Comparison of ENCODE assay signal across 8 cellular contexts in genomic region chr20:362271-363254, GRCh38. TPM values are rescaled to one million over a fixed set of nuclear protein-coding genes. Genes with fewer than 3 reads are reported as not detected.
DNase-seq lines count a peak whose midpoint lies in the region; ATAC-seq, FAIRE-seq and TF ChIP-seq lines count a peak whose summit lies in the region.

No MANE protein-coding gene starts in this region.

- FAIRE-seq in keratinocyte (lab: Jason Lieb, UNC), result peak; percentile 95

- peak; percentile 95 for DNase-seq in DMS153 (lab: John Stamatoyannopoulos, UW)
- DNase-seq in HuH-7 (ENCODE audit: low spot score), result peak; percentile 79
- peak; percentile 53 to 89 (median 86) for DNase-seq in Peyer's patch
- DNase-seq in astrocyte of the cerebellum (ENCODE audit: low read depth), result no peak
- peak; percentile 87 for DNase-seq in keratinocyte (ENCODE audit: low read depth, low spot score)
- DNase-seq in NCI-H2227 treated with DMSO at 0.1 percent for 48 hours (lab: John Stamatoyannopoulos, UW), result no peak

- peak overlapping the region; percentile 74 for H3K4me2 ChIP-seq in keratinocyte (ENCODE audit: control insufficient read depth, extremely low read depth, insufficient read depth, low read depth, low read length)

- dilution Hi-C loops in keratinocyte (cut with MboI; ENCODE audit: extremely low pct_ligation_motif_present, low sequenced_read_pairs), result no loop called here

- no peaks in the 10 kb centered on the region for H3K36me3 Mint-ChIP-seq in stimulated activated memory B cell treated with anti-CD40 and anti-IgM and Interleukin-4, amounts not matched to agents 10 μg/mL and 1 μg/mL and 100 μg/mL, for 72 hours

- no peaks in the 10 kb centered on the region for H4K20me1 ChIP-seq in keratinocyte (ENCODE audit: control insufficient read depth, extremely low read depth, insufficient read depth, low read length)

- no peaks in the 10 kb centered on the region for H3K9me3 Mint-ChIP-seq in stimulated activated memory B cell treated with anti-CD40 and anti-IgM and Interleukin-4, amounts not matched to agents 10 μg/mL and 1 μg/mL and 100 μg/mL, for 72 hours

- peak overlapping the region; percentile 51 for H3K9ac ChIP-seq in keratinocyte (ENCODE audit: control insufficient read depth, extremely low read depth, insufficient read depth, low read length)

- H3K4me1 Mint-ChIP-seq in stimulated activated memory B cell treated with anti-CD40 and anti-IgM and Interleukin-4, amounts not matched to agents 10 μg/mL and 1 μg/mL and 100 μg/mL, for 72 hours, result peaks cover 35% of the 10 kb centered on the region

- H2AFZ ChIP-seq in keratinocyte (ENCODE audit: control insufficient read depth, low read length), result no peak overlapping the region

- H3K79me2 ChIP-seq in keratinocyte (ENCODE audit: control insufficient read depth, insufficient read depth, low read length), result no peaks in the 10 kb centered on the region

- H3K36me3 ChIP-seq in Peyer's patch (no peaks in the 10 kb centered on the region), keratinocyte (ENCODE audit: control insufficient read depth in 2 of 2, extremely low read depth in 1 of 2, insufficient read depth in 2 of 2, low read length in 2 of 2) (no peaks in the 10 kb centered on the region)

- H3K4me1 ChIP-seq in Peyer's patch (no peaks in the 10 kb centered on the region), keratinocyte (ENCODE audit: control insufficient read depth, extremely low read depth, insufficient read depth, low read length) (peaks cover 68% of the 10 kb centered on the region)

- H3K27ac Mint-ChIP-seq in stimulated activated memory B cell treated with anti-CD40 and anti-IgM and Interleukin-4, amounts not matched to agents 10 μg/mL and 1 μg/mL and 100 μg/mL, for 72 hours, result peak overlapping the region; percentile 2

- in situ Hi-C loops in astrocyte of the cerebellum (cut with HindIII; ENCODE audit: low sequenced_read_pairs), result loop anchor here (5.0 kb wide), 1 partner anchor 115 kb away; no protein-coding TSS in a partner anchor

- no peak overlapping the region for H3K4me3 ChIP-seq in Peyer's patch
- H3K4me3 ChIP-seq in astrocyte of the cerebellum (ENCODE audit: low read depth, low read length), result no peak overlapping the region
- peak overlapping the region in 1 of 3 experiments; percentile 39 for H3K4me3 ChIP-seq in keratinocyte (ENCODE audit: control insufficient read depth in 2 of 3, extremely low read depth in 1 of 3, insufficient read depth in 2 of 3, low read depth in 1 of 3, low read length in 3 of 3)

- H3K9me3 ChIP-seq in Peyer's patch (no peaks in the 10 kb centered on the region), keratinocyte (ENCODE audit: control insufficient read depth, low read depth, low read length) (no peaks in the 10 kb centered on the region)

- no peak overlapping the region for H3K27ac ChIP-seq in Peyer's patch
- H3K27ac ChIP-seq in keratinocyte (ENCODE audit: control insufficient read depth, insufficient read depth, low read length), result peak overlapping the region; percentile 90

- no peak for TF ChIP-seq POLR2A in Peyer's patch (IDR thresholded peaks at IDR 0.05)

- no peak overlapping the region for H3K4me3 Mint-ChIP-seq in stimulated activated memory B cell treated with anti-CD40 and anti-IgM and Interleukin-4, amounts not matched to agents 10 μg/mL and 1 μg/mL and 100 μg/mL, for 72 hours

- peak in 5 of 6 experiments; percentile 4 to 82 (median 81) for TF ChIP-seq CTCF in Peyer's patch (IDR thresholded peaks at IDR 0.05)
- TF ChIP-seq CTCF in astrocyte of the cerebellum (IDR thresholded peaks at IDR 0.05; ENCODE audit: low read depth, low read length, missing control alignments), result peak; percentile 24
- peak; percentile 70 to 87 (median 85) for TF ChIP-seq CTCF in keratinocyte (optimal IDR thresholded peaks at IDR 0.05 in 1 of 3, IDR thresholded peaks at IDR 0.05 in 1 of 3, conservative IDR thresholded peaks at IDR 0.05 in 1 of 3; ENCODE audit: extremely low read depth in 1 of 3, insufficient read depth in 2 of 3, low read length in 3 of 3)

- H3K27me3 ChIP-seq in Peyer's patch, result no peaks in the 10 kb centered on the region
- no peaks in the 10 kb centered on the region for H3K27me3 ChIP-seq in keratinocyte (ENCODE audit: control insufficient read depth, extremely low read depth, insufficient read depth, low read length)

- ATAC-seq in stimulated activated memory B cell treated with anti-CD40 and anti-IgM and Interleukin-4, amounts not matched to agents 10 μg/mL and 1 μg/mL and 100 μg/mL, for 72 hours, result peak; percentile 25
- ATAC-seq in HG02610 (IDR thresholded peaks at IDR 0.05; ENCODE audit: unreplicated experiment), result no peak

- no peaks in the 10 kb centered on the region for H3K9me1 ChIP-seq in keratinocyte (ENCODE audit: control insufficient read depth, extremely low read depth, insufficient read depth, low read length)

- no peaks in the 10 kb centered on the region for H3K27me3 Mint-ChIP-seq in stimulated activated memory B cell treated with anti-CD40 and anti-IgM and Interleukin-4, amounts not matched to agents 10 μg/mL and 1 μg/mL and 100 μg/mL, for 72 hours

RNA-seq across cellular contexts. Expression of gene NRSN2, which starts 15.7 kb away (rescaled TPM):
- 1 to 10 TPM; 2.1 to 5.5 (median 4.6) TPM for total RNA-seq in Peyer's patch
- 10.4 to 29.0 TPM (median 14.0 TPM) in 3 replicates for polyA plus RNA-seq in keratinocyte
- 2.3 TPM for polyA plus RNA-seq in keratinocyte (2011; ENCODE audit: low read depth)
- polyA plus RNA-seq in keratinocyte (2011; cell fraction: cytosol; rRNA removed), result 12.5 and 32.8 TPM in 2 replicates
- 15.1 and 26.5 TPM in 2 replicates for polyA plus RNA-seq in keratinocyte (2011; cell fraction: nucleus; rRNA removed)
- polyA plus RNA-seq in keratinocyte (2012; ENCODE audit: low replicate concordance), result 10.6 and 21.1 TPM in 2 replicates
- 8.4 to 20.7 TPM (median 11.2 TPM) in 3 replicates for polyA minus RNA-seq in keratinocyte
- 18.6 TPM for polyA minus RNA-seq in keratinocyte (2011; cell fraction: cytosol; rRNA and poly(A)+ RNA removed)
- 9.5 and 10.2 TPM in 2 replicates for polyA minus RNA-seq in keratinocyte (2011; cell fraction: nucleus; rRNA and poly(A)+ RNA removed)

RNA-seq across cellular contexts. Expression of gene TRIB3, which starts 18.0 kb away (rescaled TPM):
- 10 to 100 TPM in 2 of 4 donors, 1 to 10 TPM in 2; 8.3 to 22.7 (median 12.1) TPM for total RNA-seq in Peyer's patch
- polyA plus RNA-seq in keratinocyte, result 52.6 to 68.4 TPM (median 57.6 TPM) in 3 replicates
- 13.0 TPM for polyA plus RNA-seq in keratinocyte (2011; ENCODE audit: low read depth)
- 55.6 and 70.2 TPM in 2 replicates for polyA plus RNA-seq in keratinocyte (2011; cell fraction: cytosol; rRNA removed)
- 36.6 and 44.0 TPM in 2 replicates for polyA plus RNA-seq in keratinocyte (2011; cell fraction: nucleus; rRNA removed)
- polyA plus RNA-seq in keratinocyte (2012; ENCODE audit: low replicate concordance), result 56.1 and 108 TPM in 2 replicates
- polyA minus RNA-seq in keratinocyte, result 52.9 to 56.4 TPM (median 53.6 TPM) in 3 replicates
- 103 TPM for polyA minus RNA-seq in keratinocyte (2011; cell fraction: cytosol; rRNA and poly(A)+ RNA removed)
- polyA minus RNA-seq in keratinocyte (2011; cell fraction: nucleus; rRNA and poly(A)+ RNA removed), result 29.4 and 35.6 TPM in 2 replicates

RNA-seq across cellular contexts. Expression of gene SOX12, which starts 37.2 kb away (rescaled TPM):
- total RNA-seq in Peyer's patch, result 1 to 10 TPM; 1.4 to 7.4 (median 2.5) TPM
- 1.4 to 3.5 TPM (median 1.9 TPM) in 3 replicates for polyA plus RNA-seq in keratinocyte
- polyA plus RNA-seq in keratinocyte (2011; ENCODE audit: low read depth), result 0.54 TPM
- 1.7 and 3.5 TPM in 2 replicates for polyA plus RNA-seq in keratinocyte (2011; cell fraction: cytosol; rRNA removed)
- 5.4 and 7.0 TPM in 2 replicates for polyA plus RNA-seq in keratinocyte (2011; cell fraction: nucleus; rRNA removed)
- polyA plus RNA-seq in keratinocyte (2012; ENCODE audit: low replicate concordance), result 3.0 and 8.8 TPM in 2 replicates
- polyA minus RNA-seq in keratinocyte, result 1.2 to 4.6 TPM (median 1.3 TPM) in 3 replicates
- polyA minus RNA-seq in keratinocyte (2011; cell fraction: cytosol; rRNA and poly(A)+ RNA removed), result 4.6 TPM
- polyA minus RNA-seq in keratinocyte (2011; cell fraction: nucleus; rRNA and poly(A)+ RNA removed), result 1.7 and 2.2 TPM in 2 replicates

RNA-seq across cellular contexts. Expression of gene RBCK1, which starts 45.5 kb away (rescaled TPM):
- total RNA-seq in Peyer's patch, result 100 to 1,000 TPM; 133 to 254 (median 154) TPM
- polyA plus RNA-seq in keratinocyte, result 83.3 to 136 TPM (median 129 TPM) in 3 replicates
- polyA plus RNA-seq in keratinocyte (2011; ENCODE audit: low read depth), result 104 TPM
- polyA plus RNA-seq in keratinocyte (2011; cell fraction: cytosol; rRNA removed), result 94.2 and 135 TPM in 2 replicates
- 162 and 239 TPM in 2 replicates for polyA plus RNA-seq in keratinocyte (2011; cell fraction: nucleus; rRNA removed)
- polyA plus RNA-seq in keratinocyte (2012; ENCODE audit: low replicate concordance), result 131 and 169 TPM in 2 replicates
- 70.6 to 145 TPM (median 76.0 TPM) in 3 replicates for polyA minus RNA-seq in keratinocyte
- 137 TPM for polyA minus RNA-seq in keratinocyte (2011; cell fraction: cytosol; rRNA and poly(A)+ RNA removed)
- 72.8 and 74.5 TPM in 2 replicates for polyA minus RNA-seq in keratinocyte (2011; cell fraction: nucleus; rRNA and poly(A)+ RNA removed)

Comparison
In these comparisons a context has a peak if more than half of its experiments do, and no peak if none do; other contexts are left out.
1. DNase-seq: peak in DMS153 (single experiment), HuH-7 (single experiment), Peyer's patch (3 of 3) and keratinocyte (single experiment); none in astrocyte of the cerebellum (single experiment) and NCI-H2227 treated with DMSO at 0.1 percent for 48 hours (single experiment).
2. CTCF ChIP-seq: peak in every context shown above with its lines; median percentile 85 in keratinocyte; 81 in Peyer's patch; 24 in astrocyte of the cerebellum.